ENCODE assay signal across 17 cellular contexts in the genomic region with DNA sequence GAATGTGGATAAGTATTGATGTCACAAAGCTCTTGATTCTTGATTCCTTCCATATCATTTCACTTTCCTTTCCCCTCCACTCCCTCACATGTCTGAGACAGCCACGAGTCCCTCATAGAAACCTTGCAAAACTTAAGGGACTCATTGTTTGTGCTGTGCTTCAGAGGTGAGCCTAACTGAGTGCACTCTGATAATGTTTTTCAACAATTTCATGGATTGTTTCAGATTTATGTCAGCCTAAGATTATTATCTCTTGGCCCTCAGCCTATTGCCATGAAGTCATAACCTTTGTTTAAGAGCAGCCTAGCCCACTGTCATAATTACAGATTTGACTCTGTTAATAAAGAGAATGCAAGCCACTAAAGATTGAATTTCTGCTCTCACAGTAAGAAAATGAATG.
"Had no signal": no experiment of that assay in that cellular context is flagged by ENCODE, and none has a peak within 500 bp of the region (broad histone marks: within the 10 kb centered on the region; RNA-seq: fewer than 3 reads in every experiment).

No MANE protein-coding gene starts in this region.

- H3K4me3 Mint-ChIP-seq: activated CD4-positive, alpha-beta memory T cell treated with anti-CD3 and anti-CD28 coated beads, Interleukin-2, amount 10 ng/mL, durations not matched to agents 7 days and 5 days; activated T-cell treated with anti-CD3 and anti-CD28 coated beads, Interleukin-2, amount 50 U/mL, for 4 hours; WTC11 had no signal

- H3K4me1 Mint-ChIP-seq: activated CD4-positive, alpha-beta memory T cell treated with anti-CD3 and anti-CD28 coated beads, Interleukin-2, amount 10 ng/mL, durations not matched to agents 7 days and 5 days had no signal

- DNase-seq: activated CD4-positive, alpha-beta memory T cell treated with anti-CD3 and anti-CD28 coated beads, Interleukin-2, amount 10 ng/mL, durations not matched to agents 7 days and 5 days; activated CD4-positive, alpha-beta T cell treated with anti-CD3 and anti-CD28 coated beads for 4 hours; activated effector memory CD4-positive, alpha-beta T cell treated with Interleukin-2 at 50 U/mL for 16 hours; activated naive CD4-positive, alpha-beta T cell treated with anti-CD3 and anti-CD28 coated beads, Interleukin-2, amount 50 U/mL, for 16 hours; activated T-cell treated with anti-CD3 and anti-CD28 coated beads, Interleukin-2, amount 50 U/mL, for 4 hours; foreskin fibroblast; mesenchymal stem cell; right cardiac atrium; stimulated activated CD4-positive, alpha-beta T cell treated with anti-CD3 and anti-CD28 coated beads, Interleukin-15, amount 100 ng/mL, for 24 hours; stimulated activated CD4-positive, alpha-beta T cell treated with anti-CD3 and anti-CD28 coated beads, Interleukin-4, amount 100 ng/mL, for 24 hours; stimulated activated naive CD4-positive, alpha-beta T cell; substantia nigra; SW 1271 had no signal

- H3K36me3 Mint-ChIP-seq: WTC11 had no signal

- H3K4me3 ChIP-seq: prostate gland, skin epidermis, tibial nerve had no signal

- H3K27me3 Mint-ChIP-seq: activated CD4-positive, alpha-beta memory T cell treated with anti-CD3 and anti-CD28 coated beads, Interleukin-2, amount 10 ng/mL, durations not matched to agents 7 days and 5 days had no signal

- H3K27ac ChIP-seq: prostate gland, skin epidermis, tibial nerve had no signal

- ATAC-seq: activated T-cell treated with anti-CD3 and anti-CD28 coated beads, Interleukin-2, amount 50 U/mL, for 4 hours; right cardiac atrium had no signal

- H3K27ac Mint-ChIP-seq: activated CD4-positive, alpha-beta memory T cell treated with anti-CD3 and anti-CD28 coated beads, Interleukin-2, amount 10 ng/mL, durations not matched to agents 7 days and 5 days; WTC11 had no signal

- H3K9me3 Mint-ChIP-seq: activated CD4-positive, alpha-beta memory T cell treated with anti-CD3 and anti-CD28 coated beads, Interleukin-2, amount 10 ng/mL, durations not matched to agents 7 days and 5 days; activated T-cell treated with anti-CD3 and anti-CD28 coated beads, Interleukin-2, amount 50 U/mL, for 4 hours; WTC11 had no signal
